In genomic region chr6:75282706-75283105, GRCh38 we compare ENCODE assay signal across 10 cellular contexts. TPM values are rescaled to one million over a fixed set of nuclear protein-coding genes. Genes with fewer than 3 reads are reported as not detected.
DNase-seq lines count a peak whose midpoint lies in the region; ATAC-seq and TF ChIP-seq lines count a peak whose summit lies in the region.
"Had no signal": no experiment of that assay in that cellular context is flagged by ENCODE, and none has a peak within 500 bp of the region (broad histone marks: within the 10 kb centered on the region; RNA-seq: fewer than 3 reads in every experiment).

No MANE protein-coding gene starts in this region.

- H3K27me3 ChIP-seq in fibroblast of lung (ENCODE audit: control insufficient read depth, insufficient read depth, low read length), result no peaks in the 10 kb centered on the region
- H3K27me3 ChIP-seq in spleen (replicated peaks in 1 of 7), result no peaks in the 10 kb centered on the region

- no peaks in the 10 kb centered on the region for H4K20me1 ChIP-seq in fibroblast of lung (ENCODE audit: control insufficient read depth, extremely low read depth, insufficient read depth, low read length)

- H3K36me3 ChIP-seq in fibroblast of lung (ENCODE audit: control insufficient read depth, insufficient read depth, low read length) (no peaks in the 10 kb centered on the region), spleen (no peaks in the 10 kb centered on the region)

- H3K9me3 ChIP-seq in fibroblast of lung (ENCODE audit: control insufficient read depth, insufficient read depth, low read depth, low read length), result no peaks in the 10 kb centered on the region
- H3K9me3 ChIP-seq in spleen, result no peaks in the 10 kb centered on the region

- TF ChIP-seq POLR2A in spleen (IDR thresholded peaks at IDR 0.05), result no peak

- peak overlapping the region; percentile 20 for H3K9ac ChIP-seq in fibroblast of lung (ENCODE audit: insufficient read depth, low read length)

- H3K4me3 Mint-ChIP-seq in T-helper 1 cell treated with Interleukin-12 subunit alpha and Interleukin-12 subunit beta and Interleukin-4 antibody, amounts not matched to agents 30 μg/mL and 1 μg/mL, for 36 hours, result peak overlapping the region; percentile 75

- H3K4me1 ChIP-seq in fibroblast of lung (ENCODE audit: control insufficient read depth, extremely low read depth, insufficient read depth, low read length), result peaks cover 2% of the 10 kb centered on the region
- H3K4me1 ChIP-seq in spleen, result peaks cover 32 to 87% (median 81%) of the 10 kb centered on the region in 6 donors

- H2AFZ ChIP-seq in fibroblast of lung (ENCODE audit: low read length), result no peak overlapping the region

- peak overlapping the region; percentile 88 to 99 (median 94) for H3K4me3 ChIP-seq in fibroblast of lung (replicated peaks in 1 of 4; ENCODE audit: control extremely low read depth in 1 of 4, insufficient read depth in 1 of 4, low read depth in 3 of 4, low read length in 4 of 4)
- H3K4me3 ChIP-seq in spleen, result peak overlapping the region in 5 of 8 donors; percentile 78 to 91 (median 86)

- no peak for DNase-seq in T-helper 1 cell
- DNase-seq in RKO (ENCODE audit: low spot score), result peak; percentile 48
- peak in 1 of 2 donors; percentile 31 for DNase-seq in fibroblast of lung (ENCODE audit: low read depth in 2 of 2)
- no peak for DNase-seq in spleen
- no peak for DNase-seq in HPDE6-E6E7 (ENCODE audit: extremely low spot score)
- no peak for DNase-seq in GOT3 (lab: John Stamatoyannopoulos, UW)
- DNase-seq: NCI-H748 treated with DMSO at 0.1 percent for 48 hours had no signal

- ATAC-seq in GM18517 (IDR thresholded peaks at IDR 0.05; ENCODE audit: unreplicated experiment), result no peak

- peak overlapping the region; percentile 43 for H3K27ac Mint-ChIP-seq in T-helper 1 cell treated with Interleukin-12 subunit alpha and Interleukin-12 subunit beta and Interleukin-4 antibody, amounts not matched to agents 30 μg/mL and 1 μg/mL, for 36 hours

- H3K9me3 Mint-ChIP-seq in T-helper 1 cell treated with Interleukin-12 subunit alpha and Interleukin-12 subunit beta and Interleukin-4 antibody, amounts not matched to agents 30 μg/mL and 1 μg/mL, for 36 hours, result no peaks in the 10 kb centered on the region

- TF ChIP-seq CTCF in fibroblast of lung (conservative IDR thresholded peaks at IDR 0.05 in 1 of 2, IDR thresholded peaks at IDR 0.05 in 1 of 2; ENCODE audit: low read depth in 1 of 2, low read length in 2 of 2) (no peak), spleen (IDR thresholded peaks at IDR 0.05 in 8 of 11, conservative IDR thresholded peaks at IDR 0.05 in 3 of 11) (no peak)

- no peak overlapping the region for H3K27ac ChIP-seq in fibroblast of lung (ENCODE audit: insufficient read depth, low read length)
- H3K27ac ChIP-seq in spleen, result no peak overlapping the region
- H3K27ac ChIP-seq: C4-2B had no signal

- no peaks in the 10 kb centered on the region for H3K27me3 Mint-ChIP-seq in T-helper 1 cell treated with Interleukin-12 subunit alpha and Interleukin-12 subunit beta and Interleukin-4 antibody, amounts not matched to agents 30 μg/mL and 1 μg/mL, for 36 hours (ENCODE audit: low read depth)

- intact Hi-C loops in spleen (cut with DNase I; ENCODE audit: low total_unique reads), result no loop called here

- peaks cover 9% of the 10 kb centered on the region for H3K36me3 Mint-ChIP-seq in T-helper 1 cell treated with Interleukin-12 subunit alpha and Interleukin-12 subunit beta and Interleukin-4 antibody, amounts not matched to agents 30 μg/mL and 1 μg/mL, for 36 hours (ENCODE audit: low read depth)

- H3K4me1 Mint-ChIP-seq in T-helper 1 cell treated with Interleukin-12 subunit alpha and Interleukin-12 subunit beta and Interleukin-4 antibody, amounts not matched to agents 30 μg/mL and 1 μg/mL, for 36 hours (ENCODE audit: low read depth), result peaks cover 39% of the 10 kb centered on the region

- peak overlapping the region; percentile 96 for H3K4me2 ChIP-seq in fibroblast of lung (ENCODE audit: extremely low read depth, insufficient read depth, low read length)

- peaks cover 71% of the 10 kb centered on the region for H3K79me2 ChIP-seq in fibroblast of lung (ENCODE audit: control insufficient read depth, insufficient read depth, low read length)

- 66 to 81% (median 78%) methylated on average over 2 of the region's 2 CpGs for whole genome bisulfite sequencing in spleen, 5 donors

RNA-seq across cellular contexts. Expression of gene TMEM30A, which starts 1.9 kb away (rescaled TPM):
- total RNA-seq in fibroblast of lung (129 and 153 TPM in 2 replicates), spleen (100 to 1,000 TPM in 2 of 7 donors, 10 to 100 TPM in 5; 84.2 to 111 (median 93.1) TPM)
- polyA plus RNA-seq in fibroblast of lung (70.9 and 111 TPM in 2 replicates), spleen (10 to 100 TPM; 19.9 to 22.8 (median 21.9) TPM)
- 113 and 142 TPM in 2 replicates for polyA plus RNA-seq in fibroblast of lung (2012)
- 8.8 and 13.3 TPM in 2 replicates for polyA minus RNA-seq in fibroblast of lung (ENCODE audit: low replicate concordance)

RNA-seq across cellular contexts. Expression of gene COX7A2, which starts 39.1 kb away (rescaled TPM):
- 91.9 and 115 TPM in 2 replicates for total RNA-seq in fibroblast of lung
- polyA plus RNA-seq in fibroblast of lung, result 155 and 159 TPM in 2 replicates
- 557 and 570 TPM in 2 replicates for polyA plus RNA-seq in fibroblast of lung (2012)
- 25.5 and 47.5 TPM in 2 replicates for polyA minus RNA-seq in fibroblast of lung (ENCODE audit: low replicate concordance)
- 100 to 1,000 TPM; 158 to 387 (median 185) TPM for total RNA-seq in spleen
- 100 to 1,000 TPM; 199 to 535 (median 248) TPM for polyA plus RNA-seq in spleen
